ENCODE assay signal across 8 cellular contexts in genomic region chr6:6007311-6008113, GRCh38. TPM values are rescaled to one million over a fixed set of nuclear protein-coding genes. Genes with fewer than 3 reads are reported as not detected.
DNase-seq lines count a peak whose midpoint lies in the region; ATAC-seq, FAIRE-seq and TF ChIP-seq lines count a peak whose summit lies in the region.

No MANE protein-coding gene starts in this region.

- H3K9me3 Mint-ChIP-seq in CD4-positive, alpha-beta memory T cell, result peaks cover 0 to 39% (median 22%) of the 10 kb centered on the region in 8 donors
- no peaks in the 10 kb centered on the region for H3K9me3 Mint-ChIP-seq in type B pancreatic cell

- intact Hi-C loops in CD4-positive, alpha-beta memory T cell (cut with micrococcal nuclease), result loop anchor here (2.0 to 10.0 kb wide), 4 partner anchors 535 to 1233 kb away; partner anchors contain the start of genes CDYL, FARS2 and LYRM4
- intact Hi-C loops in GM12878 (cut with micrococcal nuclease; ENCODE audit: unreplicated experiment), result loop anchor here (2.0 kb wide), 1 partner anchor 537 kb away; no protein-coding TSS in a partner anchor
- intact Hi-C loops in right lobe of liver (cut with DNase I), result no loop called here

- H3K27me3 Mint-ChIP-seq in CD4-positive, alpha-beta memory T cell, result peaks cover 49 to 56% of the 10 kb centered on the region in 2 donors
- H3K27me3 Mint-ChIP-seq in type B pancreatic cell, result peaks cover 91% of the 10 kb centered on the region

- no peaks in the 10 kb centered on the region for H4K20me1 ChIP-seq in GM12878 (ENCODE audit: control insufficient read depth, insufficient read depth)

- peak overlapping the region; percentile 73 to 90 (median 80) for H3K4me3 Mint-ChIP-seq in CD4-positive, alpha-beta memory T cell
- H3K4me3 Mint-ChIP-seq in type B pancreatic cell, result peak overlapping the region; percentile 81

- WGBS in GM12878 (ENCODE audit: insufficient coverage, insufficient replicate concordance, low lambda C conversion rate, missing lambda C conversion rate), result 10% methylated on average over 32 of the region's 60 CpGs
- 8% methylated on average over 10 of the region's 60 CpGs for WGBS in right lobe of liver (ENCODE audit: insufficient coverage, low coverage, low lambda C conversion rate, missing lambda C conversion rate)

- in situ Hi-C loops in GM12878 (cut with MboI), result no loop called here

- H3K36me3 Mint-ChIP-seq in CD4-positive, alpha-beta memory T cell, result peaks cover 6 to 9% of the 10 kb centered on the region in 2 donors
- no peaks in the 10 kb centered on the region for H3K36me3 Mint-ChIP-seq in type B pancreatic cell

- H3K79me2 ChIP-seq in GM12878 (ENCODE audit: control insufficient read depth, insufficient read depth, low read length), result no peaks in the 10 kb centered on the region

- TF ChIP-seq EP300 in GM12878 (IDR thresholded peaks at IDR 0.05; ENCODE audit: borderline replicate concordance in 1 of 2, control insufficient read depth in 1 of 2, low read depth in 2 of 2, low read length in 2 of 2), result no peak

- peak overlapping the region; percentile 96 for H3K4me2 ChIP-seq in GM12878 (ENCODE audit: control insufficient read depth, insufficient read depth)

- H3K36me3 ChIP-seq in CD4-positive, alpha-beta memory T cell (ENCODE audit: insufficient read depth, low read length), result no peaks in the 10 kb centered on the region
- no peaks in the 10 kb centered on the region for H3K36me3 ChIP-seq in GM12878 (ENCODE audit: control insufficient read depth in 2 of 2, insufficient read depth in 2 of 2, low read length in 1 of 2)
- H3K36me3 ChIP-seq in right lobe of liver, result no peaks in the 10 kb centered on the region

- H3K4me1 ChIP-seq in CD4-positive, alpha-beta memory T cell (ENCODE audit: insufficient read depth, low read length), result peaks cover 53% of the 10 kb centered on the region
- peaks cover 9% of the 10 kb centered on the region for H3K4me1 ChIP-seq in GM12878 (ENCODE audit: control insufficient read depth, insufficient read depth, low read length)
- H3K4me1 ChIP-seq in right lobe of liver, result peaks cover 0 to 14% (median 2%) of the 10 kb centered on the region in 4 donors

- TF ChIP-seq POLR2A in GM12878 (IDR thresholded peaks at IDR 0.05; ENCODE audit: low read depth, low read length) (no peak), right lobe of liver (IDR thresholded peaks at IDR 0.05) (no peak)

- TF ChIP-seq CTCF in GM20000 (IDR thresholded peaks at IDR 0.05; ENCODE audit: extremely low read depth, missing control alignments), result peak; percentile 1
- TF ChIP-seq CTCF in GM12878 (IDR thresholded peaks at IDR 0.05 in 2 of 3, conservative IDR thresholded peaks at IDR 0.05 in 1 of 3; ENCODE audit: control insufficient read depth in 2 of 3, extremely low read depth in 1 of 3, insufficient read depth in 1 of 3, low read depth in 3 of 3, low read length in 3 of 3), result peak; percentile 11 to 57 (median 47); a peak in 4 of 6 replicates
- TF ChIP-seq CTCF in right lobe of liver (IDR thresholded peaks at IDR 0.05), result peak in 1 of 4 donors; percentile 5
- TF ChIP-seq CTCF in type B pancreatic cell (conservative IDR thresholded peaks at IDR 0.05), result peak; percentile 54

- peaks cover 0 to 4% of the 10 kb centered on the region in 2 donors for H3K9me3 ChIP-seq in CD4-positive, alpha-beta memory T cell (ENCODE audit: control insufficient read depth in 1 of 2, low read length in 2 of 2)
- H3K9me3 ChIP-seq in GM12878 (replicated peaks; ENCODE audit: control insufficient read depth, insufficient read depth, low read length) (peaks cover 13% of the 10 kb centered on the region; the same call in 2 of the 3 replicates), right lobe of liver (no peaks in the 10 kb centered on the region)

- SMC1A ChIA-PET in GM12878 (lab: Charles Lee; ENCODE audit: uncharacterized antibody, unreplicated experiment), result interaction anchor here (0.7 to 1.0 kb wide), 3 partner anchors 10 to 538 kb away, joined by 3 to 5 read pairs (median 3); no protein-coding TSS in a partner anchor

- peaks cover 70% of the 10 kb centered on the region for H3K27me3 ChIP-seq in CD4-positive, alpha-beta memory T cell (ENCODE audit: insufficient read depth, low read length)
- H3K27me3 ChIP-seq in GM12878 (replicated peaks in 1 of 2; ENCODE audit: control insufficient read depth in 2 of 2, insufficient read depth in 2 of 2, low read length in 1 of 2), result peaks cover 15 to 42% of the 10 kb centered on the region in 2 experiments
- peaks cover 5 to 62% of the 10 kb centered on the region in 2 donors for H3K27me3 ChIP-seq in right lobe of liver

- no peak for TF ChIP-seq RAD21 in GM12878 (IDR thresholded peaks at IDR 0.05; ENCODE audit: insufficient read depth, low read depth, low read length)

- peak; percentile 61 for ATAC-seq in GM12878
- ATAC-seq in right lobe of liver, result peak in 3 of 4 donors; percentile 2 to 13 (median 9)
- no peak for ATAC-seq in HG02678 (IDR thresholded peaks at IDR 0.05; ENCODE audit: unreplicated experiment)

- RAD21 ChIA-PET in GM12878 (lab: Charles Lee; ENCODE audit: unreplicated experiment), result interaction anchor here (0.6 to 1.4 kb wide), 6 partner anchors 10 to 537 kb away, joined by 3 to 7 read pairs (median 3); no protein-coding TSS in a partner anchor

- no TSS peak for BruUV-seq in GM12878 (replicated peaks; lab: Mats Ljungman, UMichigan)

- CTCF ChIA-PET in CD4-positive, alpha-beta memory T cell (lab: Charles Lee; ENCODE audit: partially characterized antibody), result interaction anchor here (0.8 to 1.8 kb wide), 4 partner anchors 10 to 33 kb away, joined by 3 to 5 read pairs (median 3); no protein-coding TSS in a partner anchor
- CTCF ChIA-PET in GM12878 (lab: Yijun Ruan, JAX), result interaction anchor here (0.6 to 1.9 kb wide), 10 partner anchors 10 to 539 kb away, joined by 3 to 8 read pairs (median 3); no protein-coding TSS in a partner anchor

- H3K9ac ChIP-seq in GM12878 (ENCODE audit: control insufficient read depth, insufficient read depth, low read length), result no peak overlapping the region

- peak in 2 of 5 donors; percentile 25 to 33 for DNase-seq in CD4-positive, alpha-beta memory T cell
- DNase-seq in GM20000 (ENCODE audit: low spot score) (peak; percentile 80), NCI-H748 treated with DMSO at 0.1 percent for 48 hours (lab: John Stamatoyannopoulos, UW) (peak; percentile 81), GM12878 (ENCODE audit: low read depth, low spot score) (no peak), right lobe of liver (no peak), type B pancreatic cell (ENCODE audit: extremely low spot score, unreplicated experiment) (no peak)
- no peak for DNase-seq in NK-92 treated with Interleukin-12 subunit alpha and Interleukin-12 subunit beta, amount 100 ng/mL, for 24 hours (lab: John Stamatoyannopoulos, UW)

- peaks cover 27 to 64% (median 46%) of the 10 kb centered on the region in 4 donors for H3K4me1 Mint-ChIP-seq in CD4-positive, alpha-beta memory T cell
- peaks cover 17% of the 10 kb centered on the region for H3K4me1 Mint-ChIP-seq in type B pancreatic cell (ENCODE audit: unreplicated experiment)

- no peak for FAIRE-seq in GM12878 (lab: Jason Lieb, UNC)

- H2AFZ ChIP-seq in GM12878 (ENCODE audit: control insufficient read depth, low read depth, low read length), result peak overlapping the region; percentile 61; the same call in 1 of the 2 replicates

- peak overlapping the region in 2 of 7 donors; percentile 75 to 88 for H3K27ac Mint-ChIP-seq in CD4-positive, alpha-beta memory T cell
- H3K27ac Mint-ChIP-seq in type B pancreatic cell, result peak overlapping the region; percentile 8

- H3K4me3 ChIP-seq in CD4-positive, alpha-beta memory T cell (ENCODE audit: low read length in 2 of 2), result peak overlapping the region in 1 of 2 donors; percentile 36
- H3K4me3 ChIP-seq in GM12878 (peak overlapping the region; percentile 70), right lobe of liver (peak overlapping the region; percentile 4 to 24 (median 16))

- POLR2A ChIA-PET in CD4-positive, alpha-beta memory T cell (lab: Charles Lee; ENCODE audit: partially characterized antibody), result interaction anchor here (0.6 to 1.0 kb wide), 4 partner anchors 8 to 116 kb away, joined by 3 to 4 read pairs (median 3); no protein-coding TSS in a partner anchor
- POLR2A ChIA-PET in GM12878 (lab: Charles Lee), result interaction anchor here (0.5 to 1.5 kb wide), 3 partner anchors 10 to 578 kb away, joined by 3 to 5 read pairs (median 4); no protein-coding TSS in a partner anchor

- no peak overlapping the region for H3K27ac ChIP-seq in CD4-positive, alpha-beta memory T cell (ENCODE audit: low read depth, low read length)
- no peak overlapping the region for H3K27ac ChIP-seq in GM12878 (ENCODE audit: control insufficient read depth, insufficient read depth)
- H3K27ac ChIP-seq in right lobe of liver, result peak overlapping the region in 2 of 3 donors; percentile 43 to 54

TF ChIP-seq in GM12878, 131 proteins besides CTCF, POLR2A, EP300 and RAD21 (continues in another document):
- no peak for TF ChIP-seq SMAD5 (IDR thresholded peaks at IDR 0.05; ENCODE audit: low read depth)

RNA-seq across cellular contexts. Expression of gene NRN1, which starts 0.8 kb away (rescaled TPM):
- total RNA-seq in CD4-positive, alpha-beta memory T cell, result under 1 TPM in 1 of 2 experiments, not detected in 1; 0.49 TPM
- polyA plus RNA-seq in CD4-positive, alpha-beta memory T cell, result not detected
- total RNA-seq in GM12878 (2013; cell fraction: nucleolus; rRNA removed), result 2.2 and 3.2 TPM in 2 replicates
- total RNA-seq in GM12878 (2014; rRNA removed), result 0.11 and 0.17 TPM in 2 replicates
- total RNA-seq in GM12878 (2014; rRNA removed; fragmentation: Illumina TruSeq; extraction: Trizol), result 0.13 and 0.18 TPM in 2 replicates
- total RNA-seq in GM12878 (2021), result 0.13 and 0.37 TPM in 2 replicates
- polyA plus RNA-seq in GM12878 (2011; ENCODE audit: low read depth), result 1.2 TPM
- polyA plus RNA-seq in GM12878 (2011; rRNA removed), result 22.6 and 25.9 TPM in 2 replicates
- 16.2 TPM in 2 replicates for polyA plus RNA-seq in GM12878 (2011; cell fraction: cytosol; rRNA removed)
- 9.7 and 9.8 TPM in 2 replicates for polyA plus RNA-seq in GM12878 (2011; cell fraction: nucleus; rRNA removed)
- 3.3 and 5.1 TPM in 2 replicates for polyA plus RNA-seq in GM12878 (2012)
- 0.25 TPM in 1 of 2 replicates, not detected in the other for polyA plus RNA-seq in GM12878 (2014; fragmentation: Illumina TruSeq; extraction: Trizol)
- under 1 TPM; 0.15 to 0.23 TPM for polyA plus RNA-seq in GM12878 (2014; fragmentation: Nextera tagmentation; extraction: Ambion mirVana)
- polyA plus RNA-seq in GM12878 (2014; rRNA removed), result 0.16 and 0.26 TPM in 2 replicates
- under 1 TPM in 1 of 2 experiments, not detected in 1; 0.24 TPM for polyA plus RNA-seq in GM12878 (2016; fragmentation: Nextera tagmentation; extraction: Ambion mirVana)
- 9.9 and 10.5 TPM in 2 replicates for polyA minus RNA-seq in GM12878 (2011; rRNA and poly(A)+ RNA removed)
- 4.3 and 4.7 TPM in 2 replicates for polyA minus RNA-seq in GM12878 (2011; cell fraction: cytosol; rRNA and poly(A)+ RNA removed)
- 1.2 and 1.5 TPM in 2 replicates for polyA minus RNA-seq in GM12878 (2011; cell fraction: nucleus; rRNA and poly(A)+ RNA removed)
- total RNA-seq in right lobe of liver, result 1 to 10 TPM in 5 of 6 experiments, under 1 TPM in 1; 0.86 to 3.4 (median 2.4) TPM
- total RNA-seq in type B pancreatic cell (ENCODE audit: low replicate concordance), result 0.48 and 6.3 TPM in 2 replicates

Comparison
In these comparisons a context has a peak if more than half of its experiments do, and no peak if none do; other contexts are left out.
1. DNase-seq: peak in GM20000 (single experiment) and NCI-H748 treated with DMSO at 0.1 percent for 48 hours (single experiment); none in GM12878 (single experiment), right lobe of liver (0 of 3), type B pancreatic cell (single experiment) and NK-92 treated with Interleukin-12 subunit alpha and Interleukin-12 subunit beta, amount 100 ng/mL, for 24 hours (single experiment).
2. H3K27ac ChIP-seq: peak in right lobe of liver (2 of 3); none in CD4-positive, alpha-beta memory T cell (single experiment) and GM12878 (single experiment).
3. intact Hi-C loops: an anchor here in CD4-positive, alpha-beta memory T cell (2.0 to 10.0 kb wide) and GM12878 (2.0 kb wide); none called in right lobe of liver.